Comparison of ENCODE assay signal across 8 cellular contexts in genomic region chr10:73247509-73248258, GRCh38. TPM values are rescaled to one million over a fixed set of nuclear protein-coding genes. Genes with fewer than 3 reads are reported as not detected.
DNase-seq lines count a peak whose midpoint lies in the region; ATAC-seq and TF ChIP-seq lines count a peak whose summit lies in the region.

No MANE protein-coding gene starts in this region.

- H3K9ac ChIP-seq in adipocyte (ENCODE audit: low read length) = peak overlapping the region; percentile 88

- H3K9me3 ChIP-seq in adipocyte (ENCODE audit: control insufficient read depth, low read length) (no peaks in the 10 kb centered on the region), lower lobe of right lung (no peaks in the 10 kb centered on the region), aorta (ENCODE audit: control insufficient read depth, low read length) (no peaks in the 10 kb centered on the region)

- TF ChIP-seq CTCF in lower lobe of right lung (IDR thresholded peaks at IDR 0.05) = no peak

- H3K36me3 ChIP-seq in adipocyte (ENCODE audit: control insufficient read depth, insufficient read depth, low read length, severe bottlenecking) = peaks cover 37% of the 10 kb centered on the region
- peaks cover 48% of the 10 kb centered on the region for H3K36me3 ChIP-seq in lower lobe of right lung
- no peaks in the 10 kb centered on the region for H3K36me3 ChIP-seq in aorta (ENCODE audit: control insufficient read depth in 1 of 2, insufficient read depth in 2 of 2, low read length in 1 of 2)

- 38 to 42% methylated on average over 4 of the region's 4 CpGs for WGBS in aorta, 2 donors

- peak; percentile 13 for DNase-seq in stimulated activated CD4-positive, alpha-beta T cell treated with anti-CD3 and anti-CD28 coated beads, Interleukin-15, amount 100 ng/mL, for 24 hours
- no peak for DNase-seq in stimulated activated CD4-positive, alpha-beta T cell treated with anti-CD3 and anti-CD28 coated beads, Interleukin-2, amount 100 ng/mL, for 24 hours
- DNase-seq in adipocyte (ENCODE audit: low read depth) (no peak), lower lobe of right lung (no peak), aorta (no peak), T-helper 9 cell (no peak), NCI-H2196 (lab: John Stamatoyannopoulos, UW; ENCODE audit: unreplicated experiment) (no peak)

- H3K4me1 ChIP-seq in adipocyte (ENCODE audit: control insufficient read depth, insufficient read depth, low read length) (peaks cover 37% of the 10 kb centered on the region), lower lobe of right lung (peaks cover 44% of the 10 kb centered on the region), aorta (ENCODE audit: control insufficient read depth in 1 of 2, insufficient read depth in 2 of 2, low read length in 2 of 2) (peaks cover 0 to 4% of the 10 kb centered on the region in 2 donors)

- H3K4me3 ChIP-seq in adipocyte (ENCODE audit: low read length) (peak overlapping the region; percentile 88), lower lobe of right lung (peak overlapping the region; percentile 92), aorta (ENCODE audit: low read length in 2 of 2) (peak overlapping the region in 1 of 2 donors; percentile 36)

- ATAC-seq in lower lobe of right lung (no peak), aorta (ENCODE audit: low FRiP score) (no peak), GM21447 (IDR thresholded peaks at IDR 0.05; ENCODE audit: unreplicated experiment) (no peak)

- H3K27me3 ChIP-seq in adipocyte (replicated peaks; ENCODE audit: control insufficient read depth, insufficient read depth, low read length) = no peaks in the 10 kb centered on the region
- H3K27me3 ChIP-seq in lower lobe of right lung (ENCODE audit: low read depth) = no peaks in the 10 kb centered on the region
- peaks cover 0 to 3% of the 10 kb centered on the region in 2 donors for H3K27me3 ChIP-seq in aorta (ENCODE audit: control insufficient read depth in 1 of 2, insufficient read depth in 2 of 2, low read length in 1 of 2)

- intact Hi-C loops in lower lobe of right lung (cut with DNase I) (no loop called here), aorta (cut with DNase I) (no loop called here)

- H3K27ac ChIP-seq in lower lobe of right lung (peak overlapping the region; percentile 87), aorta (ENCODE audit: low read depth in 1 of 2, low read length in 2 of 2) (peak overlapping the region; percentile 69 to 73)

RNA-seq across cellular contexts. Expression of gene DNAJC9, which starts 0.6 kb away (rescaled TPM):
- total RNA-seq in lower lobe of right lung (13.9 TPM), aorta (10 to 100 TPM in 1 of 2 donors, 1 to 10 TPM in 1; 9.5 to 12.4 TPM)
- 10 to 100 TPM in 1 of 2 donors, 1 to 10 TPM in 1; 8.0 to 13.5 TPM for polyA plus RNA-seq in aorta

RNA-seq across cellular contexts. Expression of gene MRPS16, which starts 4.8 kb away (rescaled TPM):
- 55.9 TPM for total RNA-seq in lower lobe of right lung
- 10 to 100 TPM; 41.9 to 44.8 TPM for total RNA-seq in aorta
- polyA plus RNA-seq in aorta = 10 to 100 TPM; 39.5 to 45.7 TPM
